ENCODE assay signal across 25 cellular contexts in genomic region chr7:36103837-36104561, GRCh38.
"Had no signal": no experiment of that assay in that cellular context is flagged by ENCODE, and none has a peak within 500 bp of the region (broad histone marks: within the 10 kb centered on the region; RNA-seq: fewer than 3 reads in every experiment).

No MANE protein-coding gene starts in this region.

- H3K27ac ChIP-seq: adrenal gland, breast epithelium, SK-N-MC, VCaP had no signal

- H3K36me3 ChIP-seq: adrenal gland, breast epithelium had no signal

- H3K27me3 ChIP-seq: adrenal gland, breast epithelium had no signal

- ATAC-seq: activated T-helper 17 cell treated with anti-CD3 and anti-CD28 coated beads, Interleukin-2, amount 50 U/mL, for 72 hours; Right ventricle myocardium inferior had no signal

- H3K4me1 ChIP-seq: adrenal gland, breast epithelium had no signal

- H3K4me3 ChIP-seq: adrenal gland, breast epithelium, SK-N-MC had no signal

- H3K4me1 Mint-ChIP-seq: activated CD4-positive, alpha-beta memory T cell treated with anti-CD3 and anti-CD28 coated beads, Interleukin-2, amount 10 ng/mL, durations not matched to agents 7 days and 5 days; activated CD4-positive, alpha-beta T cell treated with anti-CD3 and anti-CD28 coated beads, Interleukin-2, amount 10 ng/mL, durations not matched to agents 7 days and 5 days; activated naive CD4-positive, alpha-beta T cell treated with anti-CD3 and anti-CD28 coated beads, Interleukin-2, amount 10 ng/mL, durations not matched to agents 7 days and 5 days; activated naive CD8-positive, alpha-beta T cell treated with anti-CD3 and anti-CD28 coated beads, Interleukin-2, amount 10 ng/mL, durations not matched to agents 7 days and 5 days; activated T-helper 17 cell treated with anti-CD3 and anti-CD28 coated beads, Interleukin-2, amount 50 U/mL, for 72 hours had no signal

- H3K27ac Mint-ChIP-seq: activated CD4-positive, alpha-beta memory T cell treated with anti-CD3 and anti-CD28 coated beads, Interleukin-2, amount 10 ng/mL, durations not matched to agents 7 days and 5 days; activated CD4-positive, alpha-beta T cell treated with anti-CD3 and anti-CD28 coated beads, Interleukin-2, amount 10 ng/mL, durations not matched to agents 7 days and 5 days; activated naive CD4-positive, alpha-beta T cell treated with anti-CD3 and anti-CD28 coated beads, Interleukin-2, amount 10 ng/mL, durations not matched to agents 7 days and 5 days; activated naive CD8-positive, alpha-beta T cell treated with anti-CD3 and anti-CD28 coated beads, Interleukin-2, amount 10 ng/mL, durations not matched to agents 7 days and 5 days; activated T-helper 17 cell treated with anti-CD3 and anti-CD28 coated beads, Interleukin-2, amount 50 U/mL, for 72 hours had no signal

- DNase-seq: activated CD4-positive, alpha-beta memory T cell treated with anti-CD3 and anti-CD28 coated beads, Interleukin-2, amount 10 ng/mL, durations not matched to agents 7 days and 5 days; activated CD4-positive, alpha-beta T cell treated with anti-CD3 and anti-CD28 coated beads, Interleukin-2, amount 10 ng/mL, durations not matched to agents 7 days and 5 days; activated CD4-positive, CD25-positive, alpha-beta regulatory T cell; activated gamma-delta T cell treated with Interleukin-2 at 50 U/mL for 16 hours; activated naive CD4-positive, alpha-beta T cell treated with anti-CD3 and anti-CD28 coated beads, Interleukin-2, amount 10 ng/mL, durations not matched to agents 7 days and 5 days; activated naive CD8-positive, alpha-beta T cell treated with anti-CD3 and anti-CD28 coated beads, Interleukin-2, amount 10 ng/mL, durations not matched to agents 7 days and 5 days; activated T-cell treated with anti-CD3 and anti-CD28 coated beads for 4 hours; activated T-cell treated with anti-CD3 and anti-CD28 coated beads, Interleukin-2, amount 50 U/mL, for 48 hours; adrenal gland; aorta; caudate nucleus; MM.1S; NCI-H1105 treated with DMSO at 0.1 percent for 48 hours; NCI-H1930; NCI-H2171; NCI-H2227 treated with DMSO at 0.1 percent for 48 hours; NCI-H446 treated with DMSO at 0.1 percent for 48 hours; NCI-H526; NCI-H774; T-helper 1 cell had no signal

- H3K4me3 Mint-ChIP-seq: activated CD4-positive, alpha-beta memory T cell treated with anti-CD3 and anti-CD28 coated beads, Interleukin-2, amount 10 ng/mL, durations not matched to agents 7 days and 5 days; activated CD4-positive, alpha-beta T cell treated with anti-CD3 and anti-CD28 coated beads, Interleukin-2, amount 10 ng/mL, durations not matched to agents 7 days and 5 days; activated naive CD4-positive, alpha-beta T cell treated with anti-CD3 and anti-CD28 coated beads, Interleukin-2, amount 10 ng/mL, durations not matched to agents 7 days and 5 days; activated naive CD8-positive, alpha-beta T cell treated with anti-CD3 and anti-CD28 coated beads, Interleukin-2, amount 10 ng/mL, durations not matched to agents 7 days and 5 days; activated T-helper 17 cell treated with anti-CD3 and anti-CD28 coated beads, Interleukin-2, amount 50 U/mL, for 72 hours had no signal

- H3K36me3 Mint-ChIP-seq: activated naive CD4-positive, alpha-beta T cell treated with anti-CD3 and anti-CD28 coated beads, Interleukin-2, amount 10 ng/mL, durations not matched to agents 7 days and 5 days; activated naive CD8-positive, alpha-beta T cell treated with anti-CD3 and anti-CD28 coated beads, Interleukin-2, amount 10 ng/mL, durations not matched to agents 7 days and 5 days had no signal

- H3K9me3 Mint-ChIP-seq: activated CD4-positive, alpha-beta memory T cell treated with anti-CD3 and anti-CD28 coated beads, Interleukin-2, amount 10 ng/mL, durations not matched to agents 7 days and 5 days; activated naive CD4-positive, alpha-beta T cell treated with anti-CD3 and anti-CD28 coated beads, Interleukin-2, amount 10 ng/mL, durations not matched to agents 7 days and 5 days had no signal
